8 cellular contexts compared by ENCODE assay signal in the genomic region with DNA sequence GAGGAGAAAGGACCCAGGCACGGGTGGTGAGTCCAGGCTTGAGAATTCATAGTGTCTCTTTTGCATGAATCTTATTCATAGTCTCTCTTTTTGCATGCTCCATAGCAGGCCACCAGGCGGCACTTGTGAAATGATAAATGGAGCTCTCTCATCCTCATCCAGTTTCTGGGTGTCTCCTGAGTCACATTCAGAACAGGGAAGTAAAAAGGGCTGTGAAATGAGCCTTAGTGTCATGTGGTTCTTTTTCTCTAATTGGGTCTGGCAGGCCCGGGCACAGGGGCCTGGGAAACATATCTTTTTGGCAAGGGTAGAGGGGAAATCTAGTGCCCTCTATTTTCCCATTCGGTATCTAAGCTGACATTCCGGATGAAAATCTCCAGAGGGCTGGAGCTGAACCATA. TPM values are rescaled to one million over a fixed set of nuclear protein-coding genes. Genes with fewer than 3 reads are reported as not detected.
DNase-seq lines count a peak whose midpoint lies in the region; ATAC-seq and TF ChIP-seq lines count a peak whose summit lies in the region.

No MANE protein-coding gene starts in this region.

- DNase-seq in ACHN: peak; percentile 75
- peak; percentile 43 for DNase-seq in SK-N-DZ (ENCODE audit: low spot score)
- DNase-seq in fibroblast of the aortic adventitia (ENCODE audit: low read depth): peak; percentile 90

- ATAC-seq in GM18498 (IDR thresholded peaks at IDR 0.05; ENCODE audit: unreplicated experiment): peak; percentile 43
- peak; percentile 56 for ATAC-seq in HG03432 (IDR thresholded peaks at IDR 0.05; ENCODE audit: unreplicated experiment)
- ATAC-seq in HG03025 (IDR thresholded peaks at IDR 0.05; ENCODE audit: low FRiP score, unreplicated experiment): no peak
- ATAC-seq in HG03159 (IDR thresholded peaks at IDR 0.05; ENCODE audit: unreplicated experiment): no peak

- no peak overlapping the region for H3K9ac ChIP-seq in parathyroid adenoma

- H3K9me3 ChIP-seq in parathyroid adenoma (ENCODE audit: control insufficient read depth, low read length): no peaks in the 10 kb centered on the region

- H3K4me1 ChIP-seq in parathyroid adenoma: no peaks in the 10 kb centered on the region

- in situ Hi-C loops in ACHN (cut with HindIII; ENCODE audit: low pct_ligation_motif_present, low pct_unique_long_range_greater_than_20kb, low sequenced_read_pairs): no loop called here

- no peak overlapping the region for H3K4me2 ChIP-seq in parathyroid adenoma (ENCODE audit: low read length)

- peak overlapping the region; percentile 22 for H3K4me3 ChIP-seq in fibroblast of the aortic adventitia (ENCODE audit: low read depth, low read length)
- H3K4me3 ChIP-seq in parathyroid adenoma (ENCODE audit: low read depth, low read length): no peak overlapping the region

- no peaks in the 10 kb centered on the region for H3K79me2 ChIP-seq in parathyroid adenoma

- H2AFZ ChIP-seq in parathyroid adenoma: no peak overlapping the region

- TF ChIP-seq CTCF in fibroblast of the aortic adventitia (IDR thresholded peaks at IDR 0.05; ENCODE audit: insufficient read depth, low read length): peak; percentile 72
- peak; percentile 25 for TF ChIP-seq CTCF in parathyroid adenoma (IDR thresholded peaks at IDR 0.05)

- H3K27me3 ChIP-seq in parathyroid adenoma (ENCODE audit: control insufficient read depth, insufficient read depth, low read length): no peaks in the 10 kb centered on the region

- no peak overlapping the region for H3K27ac ChIP-seq in parathyroid adenoma

- H3K36me3 ChIP-seq in parathyroid adenoma (ENCODE audit: control insufficient read depth, insufficient read depth, low read length): no peaks in the 10 kb centered on the region

RNA-seq across cellular contexts. Expression of a gene that starts 19.1 kb away (rescaled TPM):
- polyA plus RNA-seq in SK-N-DZ (2014; cell fraction: cytosol; rRNA removed): not detected in 2 replicates
- polyA plus RNA-seq in SK-N-DZ (2014; cell fraction: nucleus; rRNA removed): not detected in 2 replicates
- 0.63 and 0.74 TPM in 2 replicates for total RNA-seq in fibroblast of the aortic adventitia (ENCODE audit: low replicate concordance)

RNA-seq across cellular contexts. Expression of a gene that starts 26.3 kb away (rescaled TPM):
- polyA plus RNA-seq in SK-N-DZ (2014; cell fraction: cytosol; rRNA removed): 82.2 and 96.7 TPM in 2 replicates
- polyA plus RNA-seq in SK-N-DZ (2014; cell fraction: nucleus; rRNA removed): 47.3 and 53.3 TPM in 2 replicates
- total RNA-seq in fibroblast of the aortic adventitia (ENCODE audit: low replicate concordance): 112 and 312 TPM in 2 replicates

RNA-seq across cellular contexts. Expression of a gene that starts 43.8 kb away (rescaled TPM):
- polyA plus RNA-seq in SK-N-DZ (2014; cell fraction: cytosol; rRNA removed): not detected in 2 replicates
- polyA plus RNA-seq in SK-N-DZ (2014; cell fraction: nucleus; rRNA removed): not detected in 2 replicates
- not detected in 2 replicates for total RNA-seq in fibroblast of the aortic adventitia (ENCODE audit: low replicate concordance)

Comparison
In these comparisons a context has a peak if more than half of its experiments do, and no peak if none do; other contexts are left out.
1. ATAC-seq: peak in GM18498 (single experiment) and HG03432 (single experiment); none in HG03025 (single experiment) and HG03159 (single experiment).
2. Peak in every context shown above with its lines, with median percentiles within 50 percentile points of each other: DNase-seq.